Comparison of ENCODE assay signal across 9 cellular contexts in genomic region chr19:48332351-48332661, GRCh38. TPM values are rescaled to one million over a fixed set of nuclear protein-coding genes. Genes with fewer than 3 reads are reported as not detected.
DNase-seq lines count a peak whose midpoint lies in the region; ATAC-seq, FAIRE-seq and TF ChIP-seq lines count a peak whose summit lies in the region.
"Had no signal": no experiment of that assay in that cellular context is flagged by ENCODE, and none has a peak within 500 bp of the region (broad histone marks: within the 10 kb centered on the region; RNA-seq: fewer than 3 reads in every experiment).

No MANE protein-coding gene starts in this region.

- in situ Hi-C loops in IMR-90 (cut with MboI; ENCODE audit: low sequenced_read_pairs): no loop called here

- peaks cover 43 to 68% (median 65%) of the 10 kb centered on the region in 3 donors for H3K4me1 Mint-ChIP-seq in naive B cell

- DNase-seq in A673 (ENCODE audit: low spot score) (no peak), IMR-90 (no peak), choroid plexus epithelial cell (ENCODE audit: low read depth) (no peak), naive B cell (no peak), D721Med (ENCODE audit: insufficient read length, low spot score) (no peak), left lobe of liver (ENCODE audit: low spot score) (no peak), NCI-H2196 treated with DMSO at 0.1 percent for 48 hours (lab: John Stamatoyannopoulos, UW; ENCODE audit: unreplicated experiment) (no peak)

- no peak overlapping the region for H2AK5ac ChIP-seq in IMR-90 (ENCODE audit: low read depth, low read length)

- no peak for FAIRE-seq in D721Med (lab: Jason Lieb, UNC)

- peak overlapping the region; percentile 11 for H3K4me3 ChIP-seq in A673 (ENCODE audit: low read depth, low read length, poor library complexity, severe bottlenecking)
- H3K4me3 ChIP-seq in IMR-90 (ENCODE audit: insufficient read depth, low read depth, low read length): no peak overlapping the region
- peak overlapping the region; percentile 46 for H3K4me3 ChIP-seq in choroid plexus epithelial cell (ENCODE audit: low read depth, low read length)

- H3K18ac ChIP-seq in IMR-90 (ENCODE audit: low read depth, low read length): no peak overlapping the region

- H3K27ac Mint-ChIP-seq in naive B cell: peak overlapping the region; percentile 26 to 99 (median 98)

- no peak overlapping the region for H4K5ac ChIP-seq in IMR-90 (ENCODE audit: low read depth, low read length)

- CTCF ChIA-PET in A673 (lab: Charles Lee) (interaction anchor here (2.0 to 2.4 kb wide), 4 partner anchors 11 to 59 kb away, joined by 9 to 29 read pairs (median 18); partner anchors contain the start of gene KDELR1), IMR-90 (lab: Yijun Ruan, JAX) (interaction anchor here (0.9 to 2.4 kb wide), 4 partner anchors 11 to 59 kb away, joined by 3 to 14 read pairs (median 4); partner anchors contain the start of gene KDELR1)

- BruUV-seq in A673 (replicated peaks; lab: Mats Ljungman, UMichigan) (no TSS peak), IMR-90 (replicated peaks; lab: Mats Ljungman, UMichigan) (no TSS peak)

- peak overlapping the region; percentile 89 to 98 (median 96) for H3K4me3 Mint-ChIP-seq in naive B cell

- H3K36me3 ChIP-seq in A673 (ENCODE audit: insufficient read depth, low read length, poor library complexity, severe bottlenecking) (peaks cover 43% of the 10 kb centered on the region), IMR-90 (ENCODE audit: control insufficient read depth, insufficient read depth, low read length) (peaks cover 24% of the 10 kb centered on the region)

- H3K27me3 Mint-ChIP-seq in naive B cell: no peaks in the 10 kb centered on the region

- peaks cover 15% of the 10 kb centered on the region for H3K9me1 ChIP-seq in IMR-90 (ENCODE audit: insufficient read depth, low read length)

- H3K23ac ChIP-seq in IMR-90 (ENCODE audit: low read depth, low read length): no peak overlapping the region

- dilution Hi-C loops in IMR-90 (cut with HindIII; ENCODE audit: low sequenced_read_pairs, unreplicated experiment): no loop called here

- intact Hi-C loops in A673 (cut with micrococcal nuclease; ENCODE audit: unreplicated experiment) (loop anchor here (5.0 kb wide), 1 partner anchor 60 kb away; the partner anchor contains the start of gene ZNF114), IMR-90 (cut with micrococcal nuclease) (no loop called here)

- no peak overlapping the region for H2AK9ac ChIP-seq in IMR-90 (replicated peaks; ENCODE audit: low read depth, low read length, poor library complexity)

- no peak for TF ChIP-seq RAD21 in IMR-90 (IDR thresholded peaks at IDR 0.05; ENCODE audit: low read length)

- H4K8ac ChIP-seq in IMR-90 (ENCODE audit: low read depth in 2 of 2, low read length in 2 of 2): peak overlapping the region in 1 of 2 experiments; percentile 7; a peak in 1 of 4 replicates

- H2BK5ac ChIP-seq in IMR-90 (ENCODE audit: low read depth, low read length, poor library complexity, severe bottlenecking): peak overlapping the region; percentile 2

- H2BK15ac ChIP-seq in IMR-90 (ENCODE audit: low read depth, low read length): no peak overlapping the region

- H2BK120ac ChIP-seq in IMR-90 (ENCODE audit: low read depth, low read length): no peak overlapping the region

- H4K91ac ChIP-seq in IMR-90 (ENCODE audit: insufficient read depth, low read depth, low read length): no peak overlapping the region

- peaks cover 12 to 30% of the 10 kb centered on the region in 2 experiments for H3K79me1 ChIP-seq in IMR-90 (ENCODE audit: low read depth in 1 of 2, low read length in 2 of 2)

- peaks cover 0 to 2% (median 0%) of the 10 kb centered on the region in 7 donors for H3K9me3 Mint-ChIP-seq in naive B cell

- no peak overlapping the region for H3K4ac ChIP-seq in IMR-90 (ENCODE audit: low read depth, low read length)

- no peak overlapping the region for H3K9ac ChIP-seq in IMR-90 (ENCODE audit: low read depth, low read length)

- H3K4me1 ChIP-seq in A673 (ENCODE audit: insufficient read depth, low read length, poor library complexity, severe bottlenecking) (peaks cover 15% of the 10 kb centered on the region), IMR-90 (ENCODE audit: control insufficient read depth, insufficient read depth, low read length) (peaks cover 16% of the 10 kb centered on the region)

- H3K9me3 ChIP-seq in A673 (ENCODE audit: low read depth, low read length, poor library complexity, severe bottlenecking) (peaks cover 4% of the 10 kb centered on the region), IMR-90 (ENCODE audit: control insufficient read depth, insufficient read depth, low read length) (no peaks in the 10 kb centered on the region)

- H3K27ac ChIP-seq in A673 (ENCODE audit: low read depth, low read length, poor library complexity, severe bottlenecking): peak overlapping the region; percentile 77
- H3K27ac ChIP-seq in IMR-90 (ENCODE audit: insufficient read depth, low read length): peak overlapping the region; percentile 26; the same call in 1 of the 2 replicates

- WGBS in IMR-90 (ENCODE audit: extremely low coverage in 2 of 2, insufficient read length in 1 of 2), 2 experiments: no CpG with 5 or more reads among the region's 6 CpGs

- peaks cover 26% of the 10 kb centered on the region for H4K20me1 ChIP-seq in IMR-90 (ENCODE audit: insufficient read depth, low read length)

- H2AFZ ChIP-seq in IMR-90 (replicated peaks; ENCODE audit: low read length, poor library complexity): no peak overlapping the region

- no peak overlapping the region for H2BK20ac ChIP-seq in IMR-90 (ENCODE audit: low read depth, low read length)

- POLR2A ChIA-PET in A673 (lab: Charles Lee; ENCODE audit: low non-redundant PET): interaction anchor here (0.6 kb wide), 1 partner anchor 252 kb away, joined by 4 read pairs; no protein-coding TSS in a partner anchor
- POLR2A ChIA-PET in IMR-90 (lab: Charles Lee; ENCODE audit: unreplicated experiment): interaction anchor here (0.6 to 3.1 kb wide), 2 partner anchors 11 to 32 kb away, joined by 3 to 24 read pairs; partner anchors contain the start of genes SYNGR4 and TMEM143

- no peak overlapping the region for H3K56ac ChIP-seq in IMR-90 (ENCODE audit: extremely low read depth, insufficient read depth, low read length)

- H3K14ac ChIP-seq in IMR-90 (replicated peaks; ENCODE audit: low read depth, low read length): no peak overlapping the region

- no peaks in the 10 kb centered on the region for H3K27me3 ChIP-seq in A673 (replicated peaks; ENCODE audit: insufficient read depth, low read depth, low read length, poor library complexity)
- H3K27me3 ChIP-seq in IMR-90 (ENCODE audit: control insufficient read depth, insufficient read depth, low read length): no peaks in the 10 kb centered on the region

- H3K36me3 Mint-ChIP-seq in naive B cell: peaks cover 0 to 12% of the 10 kb centered on the region in 2 donors

- peak overlapping the region; percentile 0 for H3K4me2 ChIP-seq in IMR-90 (ENCODE audit: low read depth, low read length)

- TF ChIP-seq CTCF in A673 (conservative IDR thresholded peaks at IDR 0.05; ENCODE audit: low read depth, low read length) (no peak), IMR-90 (conservative IDR thresholded peaks at IDR 0.05; ENCODE audit: low read depth, low read length) (no peak), choroid plexus epithelial cell (conservative IDR thresholded peaks at IDR 0.05; ENCODE audit: low read depth, low read length) (no peak), D721Med (IDR thresholded peaks at IDR 0.05; ENCODE audit: insufficient read depth, missing control alignments) (no peak)

- ATAC-seq in IMR-90 (ENCODE audit: low read depth): no peak
- ATAC-seq in naive B cell (ENCODE audit: low read depth in 2 of 2): no peak
- ATAC-seq in activated CD4-positive, CD25-positive, alpha-beta regulatory T cell treated with anti-CD3 and anti-CD28 coated beads, Interleukin-2, amount 50 U/mL, for 24 hours: no peak
- no peak for ATAC-seq in left lobe of liver

- TF ChIP-seq POLR2A in IMR-90 (IDR thresholded peaks at IDR 0.05; ENCODE audit: low read depth, low read length): no peak

TF ChIP-seq in IMR-90, 13 proteins besides CTCF, POLR2A, EP300 and RAD21:
- TF ChIP-seq CEBPB (IDR thresholded peaks at IDR 0.05; ENCODE audit: low read depth, low read length): no peak
- no peak for TF ChIP-seq FOS (IDR thresholded peaks at IDR 0.05; ENCODE audit: low read depth, low read length)

RNA-seq across cellular contexts. Expression of gene EMP3, which starts 7.0 kb away (rescaled TPM):
- total RNA-seq in A673 (2021) (170 and 187 TPM in 2 replicates), IMR-90 (2012; rRNA removed) (128 and 147 TPM in 2 replicates), left lobe of liver (6.7 TPM)
- polyA plus RNA-seq in IMR-90 (2012; rRNA removed) (632 and 675 TPM in 2 replicates), naive B cell (ENCODE audit: low read depth in 6 of 6) (100 to 1,000 TPM; 305 to 450 (median 425) TPM)
- polyA plus RNA-seq in IMR-90 (2012; cell fraction: cytosol; rRNA removed): 223 and 627 TPM in 2 replicates
- polyA plus RNA-seq in IMR-90 (2012; cell fraction: nucleus; rRNA removed; ENCODE audit: low replicate concordance): 136 and 285 TPM in 2 replicates

RNA-seq across cellular contexts. Expression of gene TMEM143, which starts 31.4 kb away (rescaled TPM):
- total RNA-seq in A673 (2021) (7.5 and 7.9 TPM in 2 replicates), IMR-90 (2012; rRNA removed) (1.1 and 1.3 TPM in 2 replicates), left lobe of liver (19.0 TPM)
- polyA plus RNA-seq in IMR-90 (2012; rRNA removed) (7.6 and 8.6 TPM in 2 replicates), naive B cell (ENCODE audit: low read depth in 6 of 6) (10 to 100 TPM in 1 of 6 donors, 1 to 10 TPM in 5; 3.9 to 12.1 (median 5.9) TPM)
- 4.5 and 6.5 TPM in 2 replicates for polyA plus RNA-seq in IMR-90 (2012; cell fraction: cytosol; rRNA removed)
- 39.2 and 52.3 TPM in 2 replicates for polyA plus RNA-seq in IMR-90 (2012; cell fraction: nucleus; rRNA removed; ENCODE audit: low replicate concordance)

RNA-seq across cellular contexts. Expression of gene SYNGR4, which starts 31.9 kb away (rescaled TPM):
- total RNA-seq in A673 (2021): 0.50 TPM in 1 of 2 replicates, not detected in the other
- not detected in 2 replicates for total RNA-seq in IMR-90 (2012; rRNA removed)
- polyA plus RNA-seq in IMR-90 (2012; rRNA removed): not detected in 2 replicates
- polyA plus RNA-seq in IMR-90 (2012; cell fraction: cytosol; rRNA removed): 0.08 TPM in 1 of 2 replicates, not detected in the other
- not detected in 2 replicates for polyA plus RNA-seq in IMR-90 (2012; cell fraction: nucleus; rRNA removed; ENCODE audit: low replicate concordance)
- polyA plus RNA-seq in naive B cell (ENCODE audit: low read depth in 6 of 6): not detected
- total RNA-seq in left lobe of liver: not detected
- total RNA-seq: activated CD8-positive, alpha-beta memory T cell treated with anti-CD3 and anti-CD28 coated beads for 36 hours had no signal

RNA-seq across cellular contexts. Expression of gene KDELR1, which starts 59.0 kb away (rescaled TPM):
- total RNA-seq in A673 (2021) (197 and 200 TPM in 2 replicates), IMR-90 (2012; rRNA removed) (57.8 and 58.8 TPM in 2 replicates), left lobe of liver (68.4 TPM)
- polyA plus RNA-seq in IMR-90 (2012; rRNA removed) (171 and 180 TPM in 2 replicates), naive B cell (ENCODE audit: low read depth in 6 of 6) (10 to 100 TPM; 24.5 to 32.1 (median 26.5) TPM)
- polyA plus RNA-seq in IMR-90 (2012; cell fraction: cytosol; rRNA removed): 156 and 249 TPM in 2 replicates
- 112 and 118 TPM in 2 replicates for polyA plus RNA-seq in IMR-90 (2012; cell fraction: nucleus; rRNA removed; ENCODE audit: low replicate concordance)

Comparison
In these comparisons a context has a peak if more than half of its experiments do, and no peak if none do; other contexts are left out.
1. RNA of gene EMP3, which starts 7.0 kb away (total RNA-seq): 170 to 187 TPM in A673 and 128 to 147 TPM in IMR-90; 6.7 TPM in left lobe of liver (single experiment); every median in the first group is over 10 times any median in the second.